ENCODE assay signal across 12 cellular contexts in genomic region chr2:20451346-20451745, GRCh38. TPM values are rescaled to one million over a fixed set of nuclear protein-coding genes. Genes with fewer than 3 reads are reported as not detected.
DNase-seq lines count a peak whose midpoint lies in the region; ATAC-seq, FAIRE-seq and TF ChIP-seq lines count a peak whose summit lies in the region.
"Had no signal": no experiment of that assay in that cellular context is flagged by ENCODE, and none has a peak within 500 bp of the region (broad histone marks: within the 10 kb centered on the region; RNA-seq: fewer than 3 reads in every experiment).

No MANE protein-coding gene starts in this region.

- ATAC-seq in lung (ENCODE audit: insufficient read depth, low FRiP score): no peak

- no peaks in the 10 kb centered on the region for H3K27me3 ChIP-seq in lung (ENCODE audit: control insufficient read depth, insufficient read depth)
- peaks cover 0 to 16% (median 0%) of the 10 kb centered on the region in 7 donors for H3K27me3 ChIP-seq in spleen (replicated peaks in 1 of 7)
- H3K27me3 ChIP-seq: Peyer's patch had no signal

- 61 to 74% methylated on average over 4 of the region's 4 CpGs for WGBS in lung, 2 donors
- WGBS in spleen, 5 donors: 65 to 75% (median 72%) methylated on average over 4 of the region's 4 CpGs

- H3K36me3 ChIP-seq in SK-N-MC (ENCODE audit: insufficient read depth, low read length) (peaks cover 12% of the 10 kb centered on the region), lung (ENCODE audit: control insufficient read depth in 2 of 2, insufficient read depth in 2 of 2, low read length in 2 of 2) (no peaks in the 10 kb centered on the region), spleen (peaks cover 0 to 18% (median 0%) of the 10 kb centered on the region in 6 donors)

- H3K4me3 ChIP-seq in SK-N-MC (peak overlapping the region; percentile 97; the same call in 1 of the 2 replicates), lung (no peak overlapping the region), spleen (no peak overlapping the region)

- no peak overlapping the region for H3K9ac ChIP-seq in SK-N-MC (ENCODE audit: insufficient read length)

- peak overlapping the region; percentile 78 for H3K27ac ChIP-seq in SK-N-MC
- H3K27ac ChIP-seq in lung (ENCODE audit: low read depth in 1 of 2, low read length in 1 of 2): peak overlapping the region; percentile 33 to 89
- H3K27ac ChIP-seq in spleen: peak overlapping the region in 5 of 8 donors; percentile 66 to 99 (median 97)

- DNase-seq in SK-N-MC (ENCODE audit: low read depth, low spot score) (no peak), dermis blood vessel endothelial cell (peak; percentile 68), lung (ENCODE audit: low spot score) (no peak), spleen (no peak), Ammon's horn (ENCODE audit: low spot score) (no peak), frontal cortex (ENCODE audit: low spot score in 2 of 2) (no peak), SKM-1 (lab: John Stamatoyannopoulos, UW; ENCODE audit: unreplicated experiment) (no peak), retina (no peak)
- DNase-seq: CD4-positive, alpha-beta memory T cell; H9; stimulated activated CD4-positive, alpha-beta T cell treated with anti-CD3 and anti-CD28 coated beads, Interleukin-2, amount 100 ng/mL, for 24 hours had no signal

- FAIRE-seq in frontal cortex (lab: Jason Lieb, UNC): no peak

- no peak for TF ChIP-seq POLR2A in spleen (IDR thresholded peaks at IDR 0.05)

- intact Hi-C loops in spleen (cut with DNase I; ENCODE audit: low total_unique reads): no loop called here

- H3K4me1 ChIP-seq in lung (ENCODE audit: control insufficient read depth in 2 of 2, insufficient read depth in 2 of 2, low read length in 2 of 2) (peaks cover 0 to 8% of the 10 kb centered on the region in 2 donors), spleen (peaks cover 0 to 35% (median 18%) of the 10 kb centered on the region in 6 donors)

- H3K9me3 ChIP-seq in SK-N-MC (ENCODE audit: low read depth, low read length) (no peaks in the 10 kb centered on the region), lung (ENCODE audit: control insufficient read depth in 2 of 2, insufficient read depth in 1 of 2, low read length in 1 of 2) (no peaks in the 10 kb centered on the region), spleen (no peaks in the 10 kb centered on the region)
- H3K9me3 ChIP-seq: Peyer's patch had no signal

- TF ChIP-seq CTCF in lung (IDR thresholded peaks at IDR 0.05; ENCODE audit: control extremely low read depth, extremely low read depth): no peak
- TF ChIP-seq CTCF in spleen (IDR thresholded peaks at IDR 0.05 in 8 of 11, conservative IDR thresholded peaks at IDR 0.05 in 3 of 11): no peak

RNA-seq across cellular contexts. Expression of gene RHOB, which starts 4.5 kb away (rescaled TPM):
- total RNA-seq in dermis blood vessel endothelial cell: 991 and 2,158 TPM in 2 replicates
- 100 to 1,000 TPM; 239 to 258 TPM for total RNA-seq in lung
- polyA plus RNA-seq in lung: 100 to 1,000 TPM in 1 of 2 donors, 10 to 100 TPM in 1; 93.2 to 354 TPM
- total RNA-seq in spleen: 100 to 1,000 TPM in 6 of 7 donors, 10 to 100 TPM in 1; 94.3 to 309 (median 233) TPM
- 10 to 100 TPM; 32.6 to 69.0 (median 61.0) TPM for polyA plus RNA-seq in spleen
- 300 TPM for total RNA-seq in frontal cortex
